Comparison of ENCODE assay signal across 10 cellular contexts in genomic region chr19:56201973-56202372, GRCh38. TPM values are rescaled to one million over a fixed set of nuclear protein-coding genes. Genes with fewer than 3 reads are reported as not detected.
"Had no signal": no experiment of that assay in that cellular context is flagged by ENCODE, and none has a peak within 500 bp of the region (broad histone marks: within the 10 kb centered on the region; RNA-seq: fewer than 3 reads in every experiment).

ZSCAN5C (plus strand) TSS chr19:56202273; CDS start chr19:56205914, 3,641 bp downstream.

- H3K27ac Mint-ChIP-seq: GM23338, H9, HFFc6 had no signal

- ATAC-seq: GM23338, HCT116 had no signal

- H3K9me3 Mint-ChIP-seq: GM23338 had no signal

- H3K4me3 Mint-ChIP-seq: GM23338, H9, HFFc6 had no signal

- DNase-seq: GM23248, GOT3, H7, H9, HCEC 1CT, HFFc6 had no signal

RNA-seq across cellular contexts. Expression of gene ZSCAN5C, which starts in this region (rescaled TPM):
- total RNA-seq: GM23248, GM23338, H1, H4, H7, H9, HFFc6 had no signal
